In the genomic region with DNA sequence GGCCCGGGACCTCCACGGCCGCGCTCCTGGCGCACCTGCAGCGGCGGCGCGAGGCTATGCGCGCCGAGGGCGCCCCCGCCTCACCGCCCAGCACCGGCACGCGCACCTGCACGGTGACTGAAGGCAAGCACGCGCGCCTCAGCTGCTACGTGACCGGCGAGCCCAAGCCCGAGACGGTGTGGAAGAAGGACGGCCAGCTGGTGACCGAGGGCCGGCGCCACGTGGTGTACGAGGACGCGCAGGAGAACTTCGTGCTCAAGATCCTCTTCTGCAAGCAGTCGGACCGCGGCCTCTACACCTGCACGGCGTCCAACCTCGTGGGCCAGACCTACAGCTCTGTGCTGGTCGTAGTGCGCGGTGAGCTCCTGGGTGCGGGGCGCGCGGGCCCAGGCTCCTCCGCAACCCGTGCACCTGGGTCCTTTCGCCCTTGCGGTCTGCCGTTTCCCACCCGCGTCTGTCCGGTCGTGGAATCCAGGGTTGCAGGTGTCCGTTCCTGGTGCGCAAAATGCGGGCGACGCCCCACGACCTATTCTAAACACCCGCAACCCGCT, we compare ENCODE assay signal across 11 cellular contexts. TPM values are rescaled to one million over a fixed set of nuclear protein-coding genes. Genes with fewer than 3 reads are reported as not detected.
A peak's percentile ranks its signal among the peaks of the same experiment; 100 is the strongest.
DNase-seq lines count a peak whose midpoint lies in the region; ATAC-seq and TF ChIP-seq lines count a peak whose summit lies in the region.
"Had no signal": no experiment of that assay in that cellular context is flagged by ENCODE, and none has a peak within 500 bp of the region (broad histone marks: within the 10 kb centered on the region; RNA-seq: fewer than 3 reads in every experiment).

No MANE protein-coding gene starts in this region.

- TF ChIP-seq CTCF in right atrium auricular region (IDR thresholded peaks at IDR 0.05) = no peak

- 18% methylated on average over 66 of the region's 66 CpGs for WGBS in urinary bladder

- no peaks in the 10 kb centered on the region for H3K9me3 Mint-ChIP-seq in central memory CD8-positive, alpha-beta T cell
- H3K9me3 Mint-ChIP-seq in naive B cell = no peaks in the 10 kb centered on the region

- DNase-seq in right atrium auricular region (ENCODE audit: low spot score) (peak; percentile 55), left ventricle myocardium superior (no peak), naive B cell (no peak), sciatic nerve (ENCODE audit: low spot score) (no peak), NCI-H2196 (lab: John Stamatoyannopoulos, UW; ENCODE audit: unreplicated experiment) (no peak)
- DNase-seq in central memory CD8-positive, alpha-beta T cell (ENCODE audit: low spot score in 2 of 2) = no peak
- DNase-seq: amygdala, KG1 had no signal

- H3K27me3 ChIP-seq in right atrium auricular region = no peaks in the 10 kb centered on the region

- H3K27ac Mint-ChIP-seq in central memory CD8-positive, alpha-beta T cell (ENCODE audit: low read depth) = no peak overlapping the region
- peak overlapping the region in 1 of 6 donors; percentile 75 for H3K27ac Mint-ChIP-seq in naive B cell

- H3K36me3 ChIP-seq in right atrium auricular region (peaks cover 28% of the 10 kb centered on the region), urinary bladder (ENCODE audit: insufficient read depth) (no peaks in the 10 kb centered on the region)

- peaks cover 4% of the 10 kb centered on the region for H3K36me3 Mint-ChIP-seq in central memory CD8-positive, alpha-beta T cell (ENCODE audit: insufficient read depth)
- no peaks in the 10 kb centered on the region for H3K36me3 Mint-ChIP-seq in naive B cell

- H3K4me3 Mint-ChIP-seq in central memory CD8-positive, alpha-beta T cell = peak overlapping the region; percentile 80
- peak overlapping the region in 6 of 8 donors; percentile 68 to 96 (median 90) for H3K4me3 Mint-ChIP-seq in naive B cell

- H3K4me1 ChIP-seq in right atrium auricular region = peaks cover 0 to 57% of the 10 kb centered on the region in 2 donors
- H3K4me1 ChIP-seq in urinary bladder (ENCODE audit: insufficient read depth) = no peaks in the 10 kb centered on the region
- H3K4me1 ChIP-seq: parathyroid adenoma had no signal

- H3K27ac ChIP-seq in right atrium auricular region (peak overlapping the region; percentile 50 to 85), urinary bladder (ENCODE audit: low read depth) (no peak overlapping the region)
- H3K27ac ChIP-seq: parathyroid adenoma had no signal

- H3K4me3 ChIP-seq in right atrium auricular region (peak overlapping the region in 1 of 2 donors; percentile 49), urinary bladder (ENCODE audit: low read depth, low read length) (peak overlapping the region; percentile 57)

- no peaks in the 10 kb centered on the region for H3K27me3 Mint-ChIP-seq in central memory CD8-positive, alpha-beta T cell
- H3K27me3 Mint-ChIP-seq in naive B cell = peaks cover 0 to 1% (median 0%) of the 10 kb centered on the region in 3 donors

- ATAC-seq in left ventricle myocardium superior = no peak
- ATAC-seq in central memory CD8-positive, alpha-beta T cell (replicated peaks; ENCODE audit: extremely low read depth, poor library complexity, severe bottlenecking) = no peak
- no peak for ATAC-seq in naive B cell (ENCODE audit: low read depth in 2 of 2)
- ATAC-seq in sciatic nerve = no peak
- no peak for ATAC-seq in GM18519 (IDR thresholded peaks at IDR 0.05; ENCODE audit: low FRiP score, unreplicated experiment)

- H3K4me1 Mint-ChIP-seq in central memory CD8-positive, alpha-beta T cell = no peaks in the 10 kb centered on the region
- peaks cover 6 to 12% (median 7%) of the 10 kb centered on the region in 3 donors for H3K4me1 Mint-ChIP-seq in naive B cell

- intact Hi-C loops in left ventricle myocardium superior (cut with micrococcal nuclease) (no loop called here), sciatic nerve (cut with DNase I) (no loop called here)

- no peaks in the 10 kb centered on the region for H3K9me3 ChIP-seq in right atrium auricular region

RNA-seq across cellular contexts. Expression of gene OBSCN, which starts 4.6 kb away (rescaled TPM):
- total RNA-seq in right atrium auricular region (100 to 1,000 TPM; 159 to 317 TPM), left ventricle myocardium superior (316 TPM), urinary bladder (29.1 TPM), sciatic nerve (18.3 TPM)
- polyA plus RNA-seq in naive B cell (ENCODE audit: low read depth in 6 of 6) (1 to 10 TPM in 5 of 6 donors, under 1 TPM in 1; 0.78 to 2.5 (median 1.5) TPM), urinary bladder (8.4 TPM)

RNA-seq across cellular contexts. Expression of gene IBA57, which starts 46.9 kb away (rescaled TPM):
- total RNA-seq in right atrium auricular region = 1 to 10 TPM; 6.7 to 7.1 TPM
- total RNA-seq in left ventricle myocardium superior = 11.2 TPM
- 10 to 100 TPM in 1 of 6 donors, 1 to 10 TPM in 5; 2.0 to 11.7 (median 3.1) TPM for polyA plus RNA-seq in naive B cell (ENCODE audit: low read depth in 6 of 6)
- total RNA-seq in urinary bladder = 5.4 TPM
- polyA plus RNA-seq in urinary bladder = 6.6 TPM
- total RNA-seq in sciatic nerve = 10.4 TPM
